Comparison of ENCODE assay signal across 9 cellular contexts in the genomic region with DNA sequence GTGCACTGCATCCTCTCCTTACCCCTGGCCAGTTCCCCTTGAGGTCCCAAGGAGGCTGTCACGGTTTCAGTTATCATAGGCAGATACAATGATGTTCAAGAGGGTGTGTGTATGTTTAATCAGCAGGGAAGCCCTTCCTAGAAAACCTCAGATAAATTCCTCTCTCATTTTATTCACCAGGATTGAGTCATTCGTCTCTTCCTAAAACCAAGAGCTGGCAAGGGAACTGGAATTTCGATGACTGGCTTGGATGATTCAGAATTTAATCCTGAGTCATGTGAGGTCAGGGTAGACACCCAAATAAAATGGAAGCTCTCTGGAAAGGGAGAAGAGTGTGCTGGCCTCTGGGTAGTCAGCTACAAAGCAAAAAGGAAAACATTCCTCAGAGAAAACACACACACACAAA.
DNase-seq lines count a peak whose midpoint lies in the region; ATAC-seq and TF ChIP-seq lines count a peak whose summit lies in the region.
"Had no signal": no experiment of that assay in that cellular context is flagged by ENCODE, and none has a peak within 500 bp of the region (broad histone marks: within the 10 kb centered on the region; RNA-seq: fewer than 3 reads in every experiment).

No MANE protein-coding gene starts in this region.

- H3K4me1 ChIP-seq in body of pancreas (no peaks in the 10 kb centered on the region), right lobe of liver (peaks cover 0 to 28% (median 10%) of the 10 kb centered on the region in 4 donors)

- 32 to 47% methylated on average over 3 of the region's 3 CpGs for WGBS in body of pancreas, 2 donors
- WGBS in right lobe of liver (ENCODE audit: insufficient coverage, low coverage, low lambda C conversion rate, missing lambda C conversion rate): 7% methylated on average over 3 of the region's 3 CpGs

- H3K27me3 ChIP-seq in body of pancreas: no peaks in the 10 kb centered on the region
- no peaks in the 10 kb centered on the region for H3K27me3 ChIP-seq in right lobe of liver

- no peaks in the 10 kb centered on the region for H3K36me3 ChIP-seq in body of pancreas (replicated peaks in 1 of 2; ENCODE audit: insufficient read depth in 1 of 2, low read depth in 2 of 2)
- H3K36me3 ChIP-seq in right lobe of liver: no peaks in the 10 kb centered on the region

- H3K4me3 ChIP-seq in AG09309 (ENCODE audit: control insufficient read depth, low read depth, low read length) (no peak overlapping the region), body of pancreas (no peak overlapping the region), right lobe of liver (no peak overlapping the region)

- DNase-seq in AG09309 (ENCODE audit: low read depth) (peak; percentile 89), NCI-H2029 (lab: John Stamatoyannopoulos, UW) (peak; percentile 33), body of pancreas (peak in 1 of 4 donors; percentile 16), right lobe of liver (no peak), NCI-H524 treated with DMSO at 0.1 percent for 48 hours (lab: John Stamatoyannopoulos, UW) (no peak), GM10266 (ENCODE audit: extremely low spot score) (no peak)
- DNase-seq in stimulated activated CD4-positive, alpha-beta T cell treated with anti-CD3 and anti-CD28 coated beads, Interleukin-15, amount 100 ng/mL, for 24 hours: no peak
- DNase-seq: NCI-H2171 treated with DMSO at 0.1 percent for 48 hours had no signal

- H3K9me3 ChIP-seq in body of pancreas (no peaks in the 10 kb centered on the region), right lobe of liver (no peaks in the 10 kb centered on the region)

- intact Hi-C loops in body of pancreas (cut with DNase I): no loop called here
- intact Hi-C loops in right lobe of liver (cut with DNase I): no loop called here

- TF ChIP-seq CTCF in AG09309 (IDR thresholded peaks at IDR 0.05; ENCODE audit: control insufficient read depth, insufficient read depth, low read depth, low read length, missing control alignments) (no peak), body of pancreas (IDR thresholded peaks at IDR 0.05) (no peak), right lobe of liver (IDR thresholded peaks at IDR 0.05) (no peak), GM10266 (IDR thresholded peaks at IDR 0.05; ENCODE audit: control insufficient read depth, insufficient read depth, low read depth, missing control alignments) (no peak)

- peak; percentile 53 for ATAC-seq in body of pancreas
- peak; percentile 50 to 90 (median 64) for ATAC-seq in right lobe of liver
- no peak for ATAC-seq in GM18519 (IDR thresholded peaks at IDR 0.05; ENCODE audit: low FRiP score, unreplicated experiment)

- TF ChIP-seq POLR2A in body of pancreas (IDR thresholded peaks at IDR 0.05) (no peak), right lobe of liver (IDR thresholded peaks at IDR 0.05) (no peak)

- H3K27ac ChIP-seq in body of pancreas: no peak overlapping the region
- H3K27ac ChIP-seq in right lobe of liver: peak overlapping the region in 2 of 3 donors; percentile 37 to 38

Comparison
In these comparisons a context has a peak if more than half of its experiments do, and no peak if none do; other contexts are left out.
1. DNase-seq: peak in AG09309 (single experiment) and NCI-H2029 (single experiment); none in right lobe of liver (0 of 3), stimulated activated CD4-positive, alpha-beta T cell treated with anti-CD3 and anti-CD28 coated beads, Interleukin-15, amount 100 ng/mL, for 24 hours (single experiment), NCI-H524 treated with DMSO at 0.1 percent for 48 hours (single experiment) and GM10266 (single experiment).
2. H3K27ac ChIP-seq: peak in right lobe of liver (2 of 3); none in body of pancreas (0 of 4).